Comparison of ENCODE assay signal across 22 cellular contexts in the genomic region with DNA sequence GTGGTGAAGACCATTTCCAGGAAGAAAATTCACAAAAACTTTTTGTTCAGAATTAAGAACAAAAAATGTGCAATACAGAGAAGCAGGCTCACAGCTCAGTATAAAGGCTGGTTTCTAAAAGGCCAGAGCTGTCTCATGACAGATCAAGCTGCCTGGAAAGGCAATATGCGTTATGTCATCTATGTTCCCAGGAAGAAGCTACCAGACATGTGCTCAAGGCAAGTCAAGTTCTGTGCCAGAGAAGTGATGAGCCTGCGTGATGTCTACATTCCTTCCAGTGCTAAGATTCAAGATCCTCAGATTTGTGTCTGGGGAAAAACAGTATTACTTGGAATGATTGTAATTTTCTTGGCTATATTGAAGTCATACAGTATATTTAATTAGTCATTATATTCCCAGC.
DNase-seq lines count a peak whose midpoint lies in the region; ATAC-seq, FAIRE-seq and TF ChIP-seq lines count a peak whose summit lies in the region.
"Had no signal": no experiment of that assay in that cellular context is flagged by ENCODE, and none has a peak within 500 bp of the region (broad histone marks: within the 10 kb centered on the region; RNA-seq: fewer than 3 reads in every experiment).

No MANE protein-coding gene starts in this region.

- POLR2A ChIA-PET in OCI-LY7 (lab: Charles Lee): interaction anchor here (1.1 to 1.5 kb wide), 2 partner anchors 33 to 187 kb away, joined by 3 to 4 read pairs; no protein-coding TSS in a partner anchor
- POLR2A ChIA-PET in activated CD8-positive, alpha-beta T cell treated with anti-CD3 and anti-CD28 coated beads, Interleukin-2, amount 10 ng/mL, durations not matched to agents 7 days and 5 days (lab: Charles Lee): no interaction called here

- H3K4me1 ChIP-seq in OCI-LY7 (ENCODE audit: insufficient read depth, low read length, poor library complexity, severe bottlenecking): peaks cover 14% of the 10 kb centered on the region
- no peaks in the 10 kb centered on the region for H3K4me1 ChIP-seq in left lung
- peaks cover 3% of the 10 kb centered on the region for H3K4me1 ChIP-seq in stomach smooth muscle (ENCODE audit: control insufficient read depth, insufficient read depth, low read length)
- H3K4me1 ChIP-seq: Caco-2 had no signal

- TF ChIP-seq CTCF in OCI-LY7 (conservative IDR thresholded peaks at IDR 0.05; ENCODE audit: low read length): no peak
- no peak for TF ChIP-seq CTCF in bronchial epithelial cell (IDR thresholded peaks at IDR 0.05; ENCODE audit: insufficient read depth, low read length, severe bottlenecking)
- no peak for TF ChIP-seq CTCF in left lung (IDR thresholded peaks at IDR 0.05)

- H3K27me3 Mint-ChIP-seq in activated CD8-positive, alpha-beta T cell treated with anti-CD3 and anti-CD28 coated beads, Interleukin-2, amount 10 ng/mL, durations not matched to agents 7 days and 5 days (ENCODE audit: low read depth): peaks cover 5% of the 10 kb centered on the region
- H3K27me3 Mint-ChIP-seq: brain had no signal

- H3K4me2 ChIP-seq in OCI-LY7 (ENCODE audit: low read length): no peak overlapping the region

- intact Hi-C loops in OCI-LY7 (cut with micrococcal nuclease; ENCODE audit: unreplicated experiment) (no loop called here), left lung (cut with DNase I) (no loop called here), left colon (cut with DNase I, micrococcal nuclease) (loop anchor here in 1 of 2 donors (10.0 kb wide), 1 partner anchor 114 kb away; no protein-coding TSS in a partner anchor)

- no peak overlapping the region for H3K4me3 ChIP-seq in OCI-LY7 (ENCODE audit: low read depth, low read length, poor library complexity, severe bottlenecking)
- H3K4me3 ChIP-seq in bronchial epithelial cell (ENCODE audit: low read depth, low read length): no peak overlapping the region
- no peak overlapping the region for H3K4me3 ChIP-seq in left lung
- H3K4me3 ChIP-seq in stomach smooth muscle (ENCODE audit: low read length in 2 of 2): no peak overlapping the region
- H3K4me3 ChIP-seq: tibial nerve had no signal

- no peak for FAIRE-seq in bronchial epithelial cell (lab: Jason Lieb, UNC)

- no peaks in the 10 kb centered on the region for H3K9me2 ChIP-seq in OCI-LY7 (ENCODE audit: insufficient read depth, low read length)

- CTCF ChIA-PET in OCI-LY7 (lab: Charles Lee; ENCODE audit: unreplicated experiment): no interaction called here
- CTCF ChIA-PET in activated CD8-positive, alpha-beta T cell treated with anti-CD3 and anti-CD28 coated beads, Interleukin-2, amount 10 ng/mL, durations not matched to agents 7 days and 5 days (lab: Charles Lee): interaction anchor here (1.0 to 4.9 kb wide), 3 partner anchors 11 to 64 kb away, joined by 3 to 21 read pairs (median 9); no protein-coding TSS in a partner anchor

- H3K27me3 ChIP-seq in bronchial epithelial cell (ENCODE audit: control insufficient read depth, insufficient read depth, low read length): no peaks in the 10 kb centered on the region
- H3K27me3 ChIP-seq in left lung: no peaks in the 10 kb centered on the region
- H3K27me3 ChIP-seq in stomach smooth muscle (ENCODE audit: control insufficient read depth in 1 of 2, insufficient read depth in 2 of 2, low read length in 2 of 2): no peaks in the 10 kb centered on the region

- H3K36me3 ChIP-seq in OCI-LY7 (ENCODE audit: insufficient read depth, low read length) (no peaks in the 10 kb centered on the region), bronchial epithelial cell (ENCODE audit: control insufficient read depth, insufficient read depth, low read length) (no peaks in the 10 kb centered on the region), left lung (no peaks in the 10 kb centered on the region), stomach smooth muscle (ENCODE audit: control insufficient read depth in 2 of 2, insufficient read depth in 2 of 2, low read length in 2 of 2) (no peaks in the 10 kb centered on the region)
- H3K36me3 ChIP-seq: tibial nerve had no signal

- no peak for DNase-seq in OCI-LY7 (ENCODE audit: low spot score)
- DNase-seq in bronchial epithelial cell (ENCODE audit: low read depth): peak; percentile 18
- DNase-seq in left lung: no peak
- no peak for DNase-seq in activated CD8-positive, alpha-beta T cell treated with anti-CD3 and anti-CD28 coated beads, Interleukin-2, amount 10 ng/mL, durations not matched to agents 7 days and 5 days
- DNase-seq in left colon: no peak
- DNase-seq: activated CD4-positive, alpha-beta T cell treated with anti-CD3 and anti-CD28 coated beads, Interleukin-2, amount 50 U/mL, for 4 hours; activated naive CD4-positive, alpha-beta T cell treated with anti-CD3 and anti-CD28 coated beads, Interleukin-2, amount 50 U/mL, for 16 hours; Caco-2; KG1; left ventricle myocardium superior; NCI-H1092; NCI-H2081 treated with DMSO at 0.1 percent for 48 hours; NCI-H510A; retina; stimulated activated naive CD4-positive, alpha-beta T cell; T-cell had no signal

- peak overlapping the region; percentile 88; the same call in 1 of the 2 replicates for H2AFZ ChIP-seq in OCI-LY7 (ENCODE audit: low read length)

- H4K20me1 ChIP-seq in OCI-LY7 (ENCODE audit: insufficient read depth, low read length): no peaks in the 10 kb centered on the region

- peak overlapping the region in 1 of 2 donors; percentile 3 for H3K9ac ChIP-seq in stomach smooth muscle (ENCODE audit: low read length in 2 of 2)

- no TSS peak for BruUV-seq in OCI-LY7 (replicated peaks; lab: Mats Ljungman, UMichigan)

- H3K36me3 Mint-ChIP-seq in activated CD8-positive, alpha-beta T cell treated with anti-CD3 and anti-CD28 coated beads, Interleukin-2, amount 10 ng/mL, durations not matched to agents 7 days and 5 days (ENCODE audit: low read depth): no peaks in the 10 kb centered on the region
- H3K36me3 Mint-ChIP-seq: brain, T-cell had no signal

- H3K27ac Mint-ChIP-seq in activated CD8-positive, alpha-beta T cell treated with anti-CD3 and anti-CD28 coated beads, Interleukin-2, amount 10 ng/mL, durations not matched to agents 7 days and 5 days: no peak overlapping the region

- H3K9me3 ChIP-seq in OCI-LY7 (ENCODE audit: low read length) (no peaks in the 10 kb centered on the region), left lung (no peaks in the 10 kb centered on the region), stomach smooth muscle (ENCODE audit: control insufficient read depth in 2 of 2, low read length in 2 of 2) (no peaks in the 10 kb centered on the region)
- H3K9me3 ChIP-seq: Caco-2, tibial nerve had no signal

- H3K9me3 Mint-ChIP-seq in activated CD8-positive, alpha-beta T cell treated with anti-CD3 and anti-CD28 coated beads, Interleukin-2, amount 10 ng/mL, durations not matched to agents 7 days and 5 days (ENCODE audit: insufficient read depth): no peaks in the 10 kb centered on the region
- H3K9me3 Mint-ChIP-seq: brain, T-cell had no signal

- H3K79me2 ChIP-seq in OCI-LY7 (ENCODE audit: insufficient read depth, low read depth, low read length): no peaks in the 10 kb centered on the region

- H3K4me1 Mint-ChIP-seq in activated CD8-positive, alpha-beta T cell treated with anti-CD3 and anti-CD28 coated beads, Interleukin-2, amount 10 ng/mL, durations not matched to agents 7 days and 5 days (ENCODE audit: low read depth): peaks cover 10% of the 10 kb centered on the region

- H3K27ac ChIP-seq in OCI-LY7 (ENCODE audit: low read depth, low read length, poor library complexity, severe bottlenecking): no peak overlapping the region
- no peak overlapping the region for H3K27ac ChIP-seq in left lung
- H3K27ac ChIP-seq in stomach smooth muscle (ENCODE audit: low read length): peak overlapping the region; percentile 77
- H3K27ac ChIP-seq: RWPE1 had no signal

- H3K4me3 Mint-ChIP-seq in activated CD8-positive, alpha-beta T cell treated with anti-CD3 and anti-CD28 coated beads, Interleukin-2, amount 10 ng/mL, durations not matched to agents 7 days and 5 days: no peak overlapping the region
- H3K4me3 Mint-ChIP-seq: brain, T-cell had no signal

- peak; percentile 17 for ATAC-seq in left lung
- ATAC-seq in HG02884 (IDR thresholded peaks at IDR 0.05; ENCODE audit: unreplicated experiment): no peak
- ATAC-seq in HG02571 (IDR thresholded peaks at IDR 0.05; ENCODE audit: unreplicated experiment): no peak
- ATAC-seq in activated CD8-positive, alpha-beta T cell treated with anti-CD3 and anti-CD28 coated beads, Interleukin-2, amount 10 ng/mL, durations not matched to agents 7 days and 5 days: no peak
- no peak for ATAC-seq in left colon
- ATAC-seq: left ventricle myocardium superior, T-cell had no signal
